Comparison of ENCODE assay signal across 19 cellular contexts in the genomic region with DNA sequence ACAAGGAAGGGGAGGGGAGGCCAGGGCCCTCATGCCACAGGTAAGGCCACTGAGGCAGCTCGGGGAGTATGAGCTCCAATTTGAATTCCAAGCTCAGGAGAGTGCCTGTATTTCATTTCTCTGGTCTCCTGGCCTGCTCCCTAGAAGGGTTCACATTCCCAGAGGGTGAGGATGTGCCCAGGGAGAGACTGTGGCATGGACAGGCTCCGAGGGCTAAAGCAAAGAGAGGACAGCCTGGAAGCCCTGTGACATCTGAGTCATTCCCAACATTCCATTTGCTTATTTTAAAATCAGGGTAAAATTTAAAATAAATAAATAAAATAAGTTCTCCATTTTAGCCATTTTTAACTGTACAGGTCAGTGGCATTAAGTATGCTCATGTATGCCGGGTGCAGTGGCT. TPM values are rescaled to one million over a fixed set of nuclear protein-coding genes. Genes with fewer than 3 reads are reported as not detected.
DNase-seq lines count a peak whose midpoint lies in the region; ATAC-seq and TF ChIP-seq lines count a peak whose summit lies in the region.
"Had no signal": no experiment of that assay in that cellular context is flagged by ENCODE, and none has a peak within 500 bp of the region (broad histone marks: within the 10 kb centered on the region; RNA-seq: fewer than 3 reads in every experiment).

No MANE protein-coding gene starts in this region.

- WGBS in IMR-90 (ENCODE audit: extremely low coverage in 2 of 2, insufficient read length in 1 of 2), 2 experiments = no CpG with 5 or more reads among the region's 3 CpGs
- WGBS in neuronal stem cell (ENCODE audit: extremely low coverage in 2 of 2, insufficient read length in 2 of 2, insufficient replicate concordance in 1 of 2), 2 donors = no CpG with 5 or more reads among the region's 3 CpGs

- H2BK5ac ChIP-seq in IMR-90 (ENCODE audit: low read depth, low read length, poor library complexity, severe bottlenecking) (no peak overlapping the region), neuronal stem cell (ENCODE audit: low read length) (no peak overlapping the region)

- H3K4me2 ChIP-seq in IMR-90 (ENCODE audit: low read depth, low read length) (no peak overlapping the region), neuronal stem cell (ENCODE audit: insufficient read depth, low read length, poor library complexity, severe bottlenecking) (no peak overlapping the region)
- H3K4me2 ChIP-seq: A549 had no signal

- H4K8ac ChIP-seq in IMR-90 (ENCODE audit: low read depth in 2 of 2, low read length in 2 of 2) (peak overlapping the region in 1 of 2 experiments; percentile 20; a peak in 1 of 4 replicates), neuronal stem cell (ENCODE audit: low read depth, low read length) (no peak overlapping the region)

- H3K36me3 ChIP-seq in IMR-90 (ENCODE audit: control insufficient read depth, insufficient read depth, low read length) (no peaks in the 10 kb centered on the region), RWPE2 (ENCODE audit: low read depth) (no peaks in the 10 kb centered on the region), neuronal stem cell (replicated peaks in 1 of 2; ENCODE audit: control insufficient read depth in 2 of 2, insufficient read depth in 2 of 2, low read length in 2 of 2) (no peaks in the 10 kb centered on the region)
- H3K36me3 ChIP-seq: HAP-1 had no signal

- H3K23ac ChIP-seq in IMR-90 (ENCODE audit: low read depth, low read length) (no peak overlapping the region), neuronal stem cell (ENCODE audit: low read depth, low read length, poor library complexity) (peak overlapping the region; percentile 80)

- no peak for TF ChIP-seq RAD21 in IMR-90 (IDR thresholded peaks at IDR 0.05; ENCODE audit: low read length)

- BruUV-seq in IMR-90 (replicated peaks; lab: Mats Ljungman, UMichigan) = no TSS peak

- H3K9me3 ChIP-seq in IMR-90 (ENCODE audit: control insufficient read depth, insufficient read depth, low read length) = no peaks in the 10 kb centered on the region
- H3K9me3 ChIP-seq in RWPE2 (ENCODE audit: severe bottlenecking) = no peaks in the 10 kb centered on the region
- no peaks in the 10 kb centered on the region for H3K9me3 ChIP-seq in neuronal stem cell (replicated peaks in 1 of 2; ENCODE audit: control insufficient read depth in 2 of 2, insufficient read depth in 1 of 2, low read depth in 1 of 2, low read length in 2 of 2)
- H3K9me3 ChIP-seq: A549 had no signal

- peak overlapping the region; percentile 3; the same call in 1 of the 2 replicates for H3K4ac ChIP-seq in IMR-90 (ENCODE audit: low read depth, low read length)
- no peak overlapping the region for H3K4ac ChIP-seq in neuronal stem cell (ENCODE audit: low read length)

- no peaks in the 10 kb centered on the region for H4K20me1 ChIP-seq in IMR-90 (ENCODE audit: insufficient read depth, low read length)

- no peaks in the 10 kb centered on the region for H3K79me1 ChIP-seq in IMR-90 (ENCODE audit: low read depth in 1 of 2, low read length in 2 of 2)
- no peaks in the 10 kb centered on the region for H3K79me1 ChIP-seq in neuronal stem cell (ENCODE audit: low read depth, low read length)

- H3K4me1 ChIP-seq in IMR-90 (ENCODE audit: control insufficient read depth, insufficient read depth, low read length) (peaks cover 3% of the 10 kb centered on the region), RWPE2 (ENCODE audit: insufficient read depth, poor library complexity, severe bottlenecking) (peaks cover 12% of the 10 kb centered on the region), neuronal stem cell (ENCODE audit: control insufficient read depth in 2 of 2, insufficient read depth in 1 of 2, low read depth in 1 of 2, low read length in 2 of 2) (no peaks in the 10 kb centered on the region)

- H2BK20ac ChIP-seq in IMR-90 (ENCODE audit: low read depth, low read length) = no peak overlapping the region

- no peaks in the 10 kb centered on the region for H3K4me1 Mint-ChIP-seq in activated CD4-positive, alpha-beta memory T cell treated with anti-CD3 and anti-CD28 coated beads for 36 hours (ENCODE audit: low read depth)

- peaks cover 3% of the 10 kb centered on the region for H3K27me3 Mint-ChIP-seq in activated CD4-positive, alpha-beta memory T cell treated with anti-CD3 and anti-CD28 coated beads for 36 hours

- CTCF ChIA-PET in IMR-90 (lab: Yijun Ruan, JAX) = interaction anchor here (1.5 kb wide), 1 partner anchor 10 kb away, joined by 5 read pairs; no protein-coding TSS in a partner anchor
- CTCF ChIA-PET in activated CD4-positive, alpha-beta memory T cell treated with anti-CD3 and anti-CD28 coated beads for 36 hours (lab: Charles Lee) = no interaction called here

- no peak overlapping the region; the same call in 1 of the 2 replicates for H4K5ac ChIP-seq in IMR-90 (ENCODE audit: low read depth, low read length)

- H2BK15ac ChIP-seq in IMR-90 (ENCODE audit: low read depth, low read length) = no peak overlapping the region
- H2BK15ac ChIP-seq in neuronal stem cell (ENCODE audit: low read length) = no peak overlapping the region

- H3K36me3 Mint-ChIP-seq in activated CD4-positive, alpha-beta memory T cell treated with anti-CD3 and anti-CD28 coated beads for 36 hours = no peaks in the 10 kb centered on the region
- H3K36me3 Mint-ChIP-seq: CD4-positive, alpha-beta memory T cell had no signal

- H2AFZ ChIP-seq in IMR-90 (replicated peaks; ENCODE audit: low read length, poor library complexity) (no peak overlapping the region), neuronal stem cell (ENCODE audit: low read length) (no peak overlapping the region)

- H3K27ac Mint-ChIP-seq in activated CD4-positive, alpha-beta memory T cell treated with anti-CD3 and anti-CD28 coated beads for 36 hours = no peak overlapping the region
- H3K27ac Mint-ChIP-seq: CD4-positive, alpha-beta memory T cell had no signal

- DNase-seq in EH (ENCODE audit: low read depth) = peak; percentile 68
- DNase-seq in IMR-90 = peak; percentile 16
- DNase-seq in RWPE2 (ENCODE audit: low spot score) = no peak
- no peak for DNase-seq in neuronal stem cell (ENCODE audit: low spot score)
- DNase-seq in activated CD4-positive, alpha-beta memory T cell treated with anti-CD3 and anti-CD28 coated beads for 36 hours = no peak
- DNase-seq in NOMO-1 treated with dmso at 0.1 percent for 144 hours (lab: John Stamatoyannopoulos, UW; ENCODE audit: unreplicated experiment) = no peak
- DNase-seq in activated naive CD4-positive, alpha-beta T cell treated with Interleukin-2 at 50 U/mL for 16 hours = no peak
- DNase-seq: 8988T; ACHN; AML-193; C1 segment of cervical spinal cord; CD4-positive, alpha-beta memory T cell; DMS 273 treated with DMSO at 0.1 percent for 48 hours; DMS79; GOT3 had no signal

- H3K14ac ChIP-seq in IMR-90 (replicated peaks; ENCODE audit: low read depth, low read length) = no peak overlapping the region
- no peak overlapping the region for H3K14ac ChIP-seq in neuronal stem cell (ENCODE audit: low read length)

- H3K27me3 ChIP-seq in IMR-90 (ENCODE audit: control insufficient read depth, insufficient read depth, low read length) (no peaks in the 10 kb centered on the region; the same call in none of the 2 replicates), RWPE2 (ENCODE audit: insufficient read depth, poor library complexity, severe bottlenecking) (no peaks in the 10 kb centered on the region), neuronal stem cell (ENCODE audit: control insufficient read depth in 3 of 3, insufficient read depth in 3 of 3, low read depth in 1 of 3, low read length in 3 of 3) (peaks cover 0 to 24% (median 0%) of the 10 kb centered on the region in 3 experiments)

- H3K9me1 ChIP-seq in IMR-90 (ENCODE audit: insufficient read depth, low read length) = 0 out of 2 replicates have a peak, but pooled peaks cover 5% of the 10 kb centered on the region

- H3K9ac ChIP-seq in IMR-90 (ENCODE audit: low read depth, low read length) = no peak overlapping the region
- peak overlapping the region; percentile 30 for H3K9ac ChIP-seq in neuronal stem cell (ENCODE audit: low read depth, low read length, poor library complexity)

- TF ChIP-seq POLR2A in IMR-90 (IDR thresholded peaks at IDR 0.05; ENCODE audit: low read depth, low read length) = no peak

- TF ChIP-seq CTCF in IMR-90 (conservative IDR thresholded peaks at IDR 0.05; ENCODE audit: low read depth, low read length) (no peak), RWPE2 (IDR thresholded peaks at IDR 0.05; ENCODE audit: poor library complexity, severe bottlenecking) (no peak)

- no peak overlapping the region for H3K56ac ChIP-seq in IMR-90 (ENCODE audit: extremely low read depth, insufficient read depth, low read length)

- H3K4me3 Mint-ChIP-seq in activated CD4-positive, alpha-beta memory T cell treated with anti-CD3 and anti-CD28 coated beads for 36 hours = no peak overlapping the region
- H3K4me3 Mint-ChIP-seq: CD4-positive, alpha-beta memory T cell had no signal

- dilution Hi-C loops in IMR-90 (cut with HindIII; ENCODE audit: low sequenced_read_pairs, unreplicated experiment) = no loop called here

- H2BK12ac ChIP-seq in neuronal stem cell (ENCODE audit: low read length) = no peak overlapping the region

- no peak overlapping the region for H2AK9ac ChIP-seq in IMR-90 (replicated peaks; ENCODE audit: low read depth, low read length, poor library complexity)

- H2BK120ac ChIP-seq in IMR-90 (ENCODE audit: low read depth, low read length) (no peak overlapping the region), neuronal stem cell (ENCODE audit: low read depth, low read length) (no peak overlapping the region)

- H3K9me3 Mint-ChIP-seq in activated CD4-positive, alpha-beta memory T cell treated with anti-CD3 and anti-CD28 coated beads for 36 hours = no peaks in the 10 kb centered on the region
- H3K9me3 Mint-ChIP-seq: CD4-positive, alpha-beta memory T cell had no signal

- intact Hi-C loops in IMR-90 (cut with micrococcal nuclease) = no loop called here
- intact Hi-C loops in activated CD4-positive, alpha-beta memory T cell treated with anti-CD3 and anti-CD28 coated beads for 36 hours (cut with micrococcal nuclease) = no loop called here

- peak overlapping the region; percentile 21; the same call in 1 of the 2 replicates for H2AK5ac ChIP-seq in IMR-90 (ENCODE audit: low read depth, low read length)
- no peak overlapping the region for H2AK5ac ChIP-seq in neuronal stem cell (ENCODE audit: low read depth, low read length)

- ATAC-seq in IMR-90 (ENCODE audit: low read depth) (peak; percentile 87), RWPE2 (ENCODE audit: low read depth) (no peak), HG03520 (IDR thresholded peaks at IDR 0.05; ENCODE audit: unreplicated experiment) (no peak)
- ATAC-seq: A549 had no signal

- H3K4me3 ChIP-seq in IMR-90 (ENCODE audit: insufficient read depth, low read depth, low read length) (no peak overlapping the region), RWPE2 (ENCODE audit: severe bottlenecking) (no peak overlapping the region), neuronal stem cell (ENCODE audit: low read length in 2 of 2) (no peak overlapping the region)
- H3K4me3 ChIP-seq: A549, HAP-1 had no signal

- POLR2A ChIA-PET in IMR-90 (lab: Charles Lee; ENCODE audit: unreplicated experiment) = no interaction called here
- POLR2A ChIA-PET in activated CD4-positive, alpha-beta memory T cell treated with anti-CD3 and anti-CD28 coated beads for 36 hours (lab: Charles Lee) = no interaction called here

- H3K27ac ChIP-seq in IMR-90 (ENCODE audit: insufficient read depth, low read length) (no peak overlapping the region), RWPE2 (ENCODE audit: poor library complexity, severe bottlenecking) (peak overlapping the region; percentile 48), neuronal stem cell (replicated peaks; ENCODE audit: low read length) (no peak overlapping the region)
- H3K27ac ChIP-seq: A549 had no signal

- H4K91ac ChIP-seq in IMR-90 (ENCODE audit: insufficient read depth, low read depth, low read length) (no peak overlapping the region), neuronal stem cell (ENCODE audit: low read depth, low read length, poor library complexity) (no peak overlapping the region)

- H3K18ac ChIP-seq in IMR-90 (ENCODE audit: low read depth, low read length) (no peak overlapping the region), neuronal stem cell (ENCODE audit: low read length) (no peak overlapping the region)

- in situ Hi-C loops in IMR-90 (cut with MboI; ENCODE audit: low sequenced_read_pairs) = no loop called here

RNA-seq across cellular contexts. Expression of a gene that starts 18.6 kb away (rescaled TPM):
- not detected in 2 replicates for total RNA-seq in IMR-90 (2012; rRNA removed)
- 0.24 and 0.29 TPM in 2 replicates for polyA plus RNA-seq in IMR-90 (2012; rRNA removed)
- 0.25 TPM in 1 of 2 replicates, not detected in the other for polyA plus RNA-seq in IMR-90 (2012; cell fraction: cytosol; rRNA removed)
- polyA plus RNA-seq in IMR-90 (2012; cell fraction: nucleus; rRNA removed; ENCODE audit: low replicate concordance) = 0.08 TPM in 1 of 2 replicates, not detected in the other
- polyA plus RNA-seq in neuronal stem cell (2013, experiment 1 of 2) = 10.5 TPM
- polyA plus RNA-seq in neuronal stem cell (2013, experiment 2 of 2) = 11.0 TPM
- total RNA-seq in activated CD4-positive, alpha-beta memory T cell treated with anti-CD3 and anti-CD28 coated beads for 36 hours = not detected
- total RNA-seq: CD4-positive, alpha-beta memory T cell had no signal
- polyA plus RNA-seq: CD4-positive, alpha-beta memory T cell had no signal

RNA-seq across cellular contexts. Expression of a gene that starts 37.8 kb away (rescaled TPM):
- total RNA-seq in IMR-90 (2012; rRNA removed) = 0.36 TPM in 1 of 2 replicates, not detected in the other
- 0.27 and 0.29 TPM in 2 replicates for polyA plus RNA-seq in IMR-90 (2012; rRNA removed)
- 0.54 and 0.55 TPM in 2 replicates for polyA plus RNA-seq in IMR-90 (2012; cell fraction: cytosol; rRNA removed)
- polyA plus RNA-seq in IMR-90 (2012; cell fraction: nucleus; rRNA removed; ENCODE audit: low replicate concordance) = 0.16 and 0.76 TPM in 2 replicates
- not detected for polyA plus RNA-seq in neuronal stem cell (2013, experiment 1 of 2)
- not detected for polyA plus RNA-seq in neuronal stem cell (2013, experiment 2 of 2)
- not detected for total RNA-seq in activated CD4-positive, alpha-beta memory T cell treated with anti-CD3 and anti-CD28 coated beads for 36 hours
- total RNA-seq: CD4-positive, alpha-beta memory T cell had no signal
- polyA plus RNA-seq: A549; CD4-positive, alpha-beta memory T cell had no signal

RNA-seq across cellular contexts. Expression of a gene that starts 43.3 kb away (rescaled TPM):
- total RNA-seq in IMR-90 (2012; rRNA removed) = not detected in 2 replicates
- not detected in 2 replicates for polyA plus RNA-seq in IMR-90 (2012; rRNA removed)
- not detected in 2 replicates for polyA plus RNA-seq in IMR-90 (2012; cell fraction: cytosol; rRNA removed)
- not detected in 2 replicates for polyA plus RNA-seq in IMR-90 (2012; cell fraction: nucleus; rRNA removed; ENCODE audit: low replicate concordance)
- not detected for polyA plus RNA-seq in neuronal stem cell (2013, experiment 1 of 2)
- not detected for polyA plus RNA-seq in neuronal stem cell (2013, experiment 2 of 2)
- not detected for total RNA-seq in activated CD4-positive, alpha-beta memory T cell treated with anti-CD3 and anti-CD28 coated beads for 36 hours
- total RNA-seq: CD4-positive, alpha-beta memory T cell had no signal
- polyA plus RNA-seq: A549; BJ; CD4-positive, alpha-beta memory T cell had no signal

RNA-seq across cellular contexts. Expression of a gene that starts 51.3 kb away (rescaled TPM):
- total RNA-seq in IMR-90 (2012; rRNA removed) = 26.9 and 27.4 TPM in 2 replicates
- polyA plus RNA-seq in IMR-90 (2012; rRNA removed) = 105 and 120 TPM in 2 replicates
- 22.4 and 46.8 TPM in 2 replicates for polyA plus RNA-seq in IMR-90 (2012; cell fraction: cytosol; rRNA removed)
- polyA plus RNA-seq in IMR-90 (2012; cell fraction: nucleus; rRNA removed; ENCODE audit: low replicate concordance) = 826 and 1,150 TPM in 2 replicates
- polyA plus RNA-seq in neuronal stem cell (2013, experiment 1 of 2) = 73.7 TPM
- polyA plus RNA-seq in neuronal stem cell (2013, experiment 2 of 2) = 71.0 TPM
- 10 to 100 TPM; 96.9 to 98.9 TPM for total RNA-seq in activated CD4-positive, alpha-beta memory T cell treated with anti-CD3 and anti-CD28 coated beads for 36 hours

Comparison
In these comparisons a context has a peak if more than half of its experiments do, and no peak if none do; other contexts are left out.
1. DNase-seq: peak in EH (single experiment) and IMR-90 (single experiment); none in RWPE2 (single experiment), neuronal stem cell (single experiment), activated CD4-positive, alpha-beta memory T cell treated with anti-CD3 and anti-CD28 coated beads for 36 hours (single experiment), NOMO-1 treated with dmso at 0.1 percent for 144 hours (single experiment) and activated naive CD4-positive, alpha-beta T cell treated with Interleukin-2 at 50 U/mL for 16 hours (single experiment).